In genomic region chr22:38712496-38713207, GRCh38 we compare ENCODE assay signal across 25 cellular contexts. TPM values are rescaled to one million over a fixed set of nuclear protein-coding genes. Genes with fewer than 3 reads are reported as not detected.
DNase-seq lines count a peak whose midpoint lies in the region; ATAC-seq, FAIRE-seq and TF ChIP-seq lines count a peak whose summit lies in the region.
"Had no signal": no experiment of that assay in that cellular context is flagged by ENCODE, and none has a peak within 500 bp of the region (broad histone marks: within the 10 kb centered on the region; RNA-seq: fewer than 3 reads in every experiment).

No MANE protein-coding gene starts in this region.

- no peak for TF ChIP-seq CTCF in sigmoid colon (IDR thresholded peaks at IDR 0.05)

- peaks cover 91% of the 10 kb centered on the region for H3K36me3 Mint-ChIP-seq in activated T-cell treated with anti-CD3 and anti-CD28 coated beads, Interleukin-2, amount 50 U/mL, for 24 hours (ENCODE audit: low read depth)
- H3K36me3 Mint-ChIP-seq in activated T-helper 17 cell treated with anti-CD3 and anti-CD28 coated beads, Interleukin-2, amount 50 U/mL, for 72 hours (ENCODE audit: low read depth), result peaks cover 100% of the 10 kb centered on the region

- peak overlapping the region; percentile 50 for H3K27ac Mint-ChIP-seq in activated T-cell treated with anti-CD3 and anti-CD28 coated beads, Interleukin-2, amount 50 U/mL, for 24 hours
- H3K27ac Mint-ChIP-seq in activated T-helper 17 cell treated with anti-CD3 and anti-CD28 coated beads, Interleukin-2, amount 50 U/mL, for 72 hours, result peak overlapping the region; percentile 55

- no peak overlapping the region for H3K4me3 ChIP-seq in iPS-20b (ENCODE audit: low read length)
- no peak overlapping the region for H3K4me3 ChIP-seq in sigmoid colon
- H3K4me3 ChIP-seq: adrenal gland, pancreas, smooth muscle cell, vagina had no signal

- peaks cover 62% of the 10 kb centered on the region for H3K4me1 Mint-ChIP-seq in activated T-cell treated with anti-CD3 and anti-CD28 coated beads, Interleukin-2, amount 50 U/mL, for 24 hours (ENCODE audit: low read depth)
- H3K4me1 Mint-ChIP-seq in activated T-helper 17 cell treated with anti-CD3 and anti-CD28 coated beads, Interleukin-2, amount 50 U/mL, for 72 hours, result peaks cover 70% of the 10 kb centered on the region

- 91 to 92% methylated on average over 11 of the region's 11 CpGs for WGBS in sigmoid colon, 2 donors

- H3K4me3 Mint-ChIP-seq in activated T-cell treated with anti-CD3 and anti-CD28 coated beads, Interleukin-2, amount 50 U/mL, for 24 hours, result no peak overlapping the region
- H3K4me3 Mint-ChIP-seq in activated T-helper 17 cell treated with anti-CD3 and anti-CD28 coated beads, Interleukin-2, amount 50 U/mL, for 72 hours, result no peak overlapping the region
- H3K4me3 Mint-ChIP-seq: immature natural killer cell had no signal

- no peaks in the 10 kb centered on the region for H3K9me3 ChIP-seq in iPS-20b (ENCODE audit: insufficient read depth, low read depth, low read length)
- no peaks in the 10 kb centered on the region for H3K9me3 ChIP-seq in sigmoid colon
- H3K9me3 ChIP-seq: adrenal gland, pancreas, vagina had no signal

- no peak for DNase-seq in activated T-cell treated with anti-CD3 and anti-CD28 coated beads, Interleukin-2, amount 50 U/mL, for 24 hours
- no peak for DNase-seq in activated T-cell treated with anti-CD3 and anti-CD28 coated beads, Interleukin-2, amount 50 U/mL, for 48 hours
- DNase-seq in sigmoid colon (peak; percentile 18), NCI-H146 treated with DMSO at 0.1 percent for 48 hours (lab: John Stamatoyannopoulos, UW; ENCODE audit: unreplicated experiment) (no peak), GM19239 (ENCODE audit: insufficient read length, low spot score) (no peak)
- DNase-seq: activated CD4-positive, CD25-positive, alpha-beta regulatory T cell; activated CD8-positive, alpha-beta memory T cell treated with anti-CD3 and anti-CD28 coated beads, Interleukin-2, amount 50 U/mL, for 48 hours; HCEC 1CT; immature natural killer cell; KBM-7; NCI-H1092; NCI-H2171; pancreas; stimulated activated naive CD4-positive, alpha-beta T cell; SW 1271 had no signal

- peak overlapping the region; percentile 20; the same call in 1 of the 2 replicates for H3K9ac ChIP-seq in iPS-20b (ENCODE audit: low read depth, low read length)

- no peak for FAIRE-seq in GM19239 (lab: Jason Lieb, UNC)
- FAIRE-seq: colon, G401.6, pancreas, RCC 7860 had no signal

- H3K4me1 ChIP-seq in iPS-20b (ENCODE audit: insufficient read depth, low read length) (peaks cover 18% of the 10 kb centered on the region), sigmoid colon (peaks cover 0 to 26% (median 17%) of the 10 kb centered on the region in 4 donors)

- H3K27me3 ChIP-seq in iPS-20b (ENCODE audit: insufficient read depth, low read length) (no peaks in the 10 kb centered on the region), sigmoid colon (no peaks in the 10 kb centered on the region)
- H3K27me3 ChIP-seq: adrenal gland, pancreas, vagina had no signal

- TF ChIP-seq POLR2A in sigmoid colon (IDR thresholded peaks at IDR 0.05), result no peak

- peaks cover 57% of the 10 kb centered on the region for H3K36me3 ChIP-seq in iPS-20b (ENCODE audit: insufficient read depth, low read depth, low read length)
- H3K36me3 ChIP-seq in sigmoid colon, result peaks cover 8 to 48% (median 17%) of the 10 kb centered on the region in 4 donors

- H3K9me3 Mint-ChIP-seq in activated T-cell treated with anti-CD3 and anti-CD28 coated beads, Interleukin-2, amount 50 U/mL, for 24 hours, result no peaks in the 10 kb centered on the region
- H3K9me3 Mint-ChIP-seq in activated T-helper 17 cell treated with anti-CD3 and anti-CD28 coated beads, Interleukin-2, amount 50 U/mL, for 72 hours, result no peaks in the 10 kb centered on the region
- H3K9me3 Mint-ChIP-seq: immature natural killer cell had no signal

- no peak for ATAC-seq in activated T-helper 17 cell treated with anti-CD3 and anti-CD28 coated beads, Interleukin-2, amount 50 U/mL, for 72 hours (replicated peaks)
- no peak for ATAC-seq in GM18868 (IDR thresholded peaks at IDR 0.05; ENCODE audit: unreplicated experiment)
- ATAC-seq: pancreas had no signal

- no peak for TF ChIP-seq EP300 in sigmoid colon (IDR thresholded peaks at IDR 0.05)

- H3K27ac ChIP-seq in iPS-20b (ENCODE audit: low read length) (no peak overlapping the region), sigmoid colon (no peak overlapping the region)
- H3K27ac ChIP-seq: adrenal gland, epithelial cell of prostate, pancreas, vagina had no signal

- intact Hi-C loops in sigmoid colon (cut with DNase I), result no loop called here

- no peaks in the 10 kb centered on the region for H3K27me3 Mint-ChIP-seq in activated T-cell treated with anti-CD3 and anti-CD28 coated beads, Interleukin-2, amount 50 U/mL, for 24 hours
- no peaks in the 10 kb centered on the region for H3K27me3 Mint-ChIP-seq in activated T-helper 17 cell treated with anti-CD3 and anti-CD28 coated beads, Interleukin-2, amount 50 U/mL, for 72 hours

RNA-seq across cellular contexts. Expression of gene GTPBP1, which starts 6.9 kb away (rescaled TPM):
- 10 to 100 TPM; 70.6 to 92.3 TPM for total RNA-seq in activated T-helper 17 cell treated with anti-CD3 and anti-CD28 coated beads, Interleukin-2, amount 50 U/mL, for 72 hours
- total RNA-seq in sigmoid colon, result 10 to 100 TPM; 23.5 to 46.2 (median 31.0) TPM
- 10 to 100 TPM; 15.0 to 59.1 (median 21.0) TPM for polyA plus RNA-seq in sigmoid colon

RNA-seq across cellular contexts. Expression of gene JOSD1, which starts 11.9 kb away (rescaled TPM):
- total RNA-seq in activated T-helper 17 cell treated with anti-CD3 and anti-CD28 coated beads, Interleukin-2, amount 50 U/mL, for 72 hours, result 100 to 1,000 TPM in 1 of 2 donors, 10 to 100 TPM in 1; 80.1 to 104 TPM
- total RNA-seq in sigmoid colon, result 10 to 100 TPM; 34.9 to 46.0 (median 36.8) TPM
- polyA plus RNA-seq in sigmoid colon, result 10 to 100 TPM; 57.6 to 94.6 (median 74.5) TPM

RNA-seq across cellular contexts. Expression of gene TOMM22, which starts 30.9 kb away (rescaled TPM):
- 100 to 1,000 TPM in 1 of 2 donors, 10 to 100 TPM in 1; 59.9 to 138 TPM for total RNA-seq in activated T-helper 17 cell treated with anti-CD3 and anti-CD28 coated beads, Interleukin-2, amount 50 U/mL, for 72 hours
- total RNA-seq in sigmoid colon, result 10 to 100 TPM; 37.7 to 50.2 (median 40.5) TPM
- 10 to 100 TPM; 56.9 to 65.2 (median 64.3) TPM for polyA plus RNA-seq in sigmoid colon

RNA-seq across cellular contexts. Expression of gene SUN2, which starts 43.1 kb away (rescaled TPM):
- total RNA-seq in activated T-helper 17 cell treated with anti-CD3 and anti-CD28 coated beads, Interleukin-2, amount 50 U/mL, for 72 hours, result 100 to 1,000 TPM; 193 to 216 TPM
- total RNA-seq in sigmoid colon, result 100 to 1,000 TPM; 255 to 319 (median 281) TPM
- polyA plus RNA-seq in sigmoid colon, result 100 to 1,000 TPM in 1 of 3 donors, 10 to 100 TPM in 1, 1 to 10 TPM in 1; 9.2 to 132 (median 19.2) TPM

RNA-seq across cellular contexts. Expression of gene CBY1, which starts 56.2 kb away (rescaled TPM):
- 10 to 100 TPM; 10.4 to 11.5 TPM for total RNA-seq in activated T-helper 17 cell treated with anti-CD3 and anti-CD28 coated beads, Interleukin-2, amount 50 U/mL, for 72 hours
- total RNA-seq in sigmoid colon, result 10 to 100 TPM; 23.6 to 47.8 (median 39.3) TPM
- 10 to 100 TPM; 33.6 to 35.6 (median 34.7) TPM for polyA plus RNA-seq in sigmoid colon
